ENCODE assay signal across 8 cellular contexts in genomic region chr10:103645141-103646054, GRCh38.
DNase-seq lines count a peak whose midpoint lies in the region; ATAC-seq, FAIRE-seq and TF ChIP-seq lines count a peak whose summit lies in the region.

No MANE protein-coding gene starts in this region.

- H3K27ac Mint-ChIP-seq in nephron progenitor cell: no peak overlapping the region

- peaks cover 5% of the 10 kb centered on the region for H3K27me3 Mint-ChIP-seq in nephron progenitor cell (ENCODE audit: low read depth, poor library complexity)

- no peak overlapping the region for H3K4me3 ChIP-seq in Peyer's patch
- no peak overlapping the region for H3K4me3 ChIP-seq in epithelial cell of esophagus (ENCODE audit: low read length)

- peak overlapping the region in 3 of 4 donors; percentile 8 to 64 (median 63) for H3K27ac ChIP-seq in Peyer's patch

- FAIRE-seq in GM12892 (lab: Jason Lieb, UNC): no peak

- no peaks in the 10 kb centered on the region for H3K9me3 Mint-ChIP-seq in nephron progenitor cell

- TF ChIP-seq CTCF in AG09319 (IDR thresholded peaks at IDR 0.05; ENCODE audit: low read depth, low read length) (no peak), Peyer's patch (IDR thresholded peaks at IDR 0.05) (no peak), epithelial cell of esophagus (IDR thresholded peaks at IDR 0.05; ENCODE audit: insufficient read depth, low read depth, low read length, missing control alignments) (no peak), nephron progenitor cell (IDR thresholded peaks at IDR 0.05) (no peak)

- peaks cover 0 to 32% (median 0%) of the 10 kb centered on the region in 4 donors for H3K4me1 ChIP-seq in Peyer's patch

- H3K36me3 ChIP-seq in Peyer's patch: no peaks in the 10 kb centered on the region

- H3K9me3 ChIP-seq in Peyer's patch: no peaks in the 10 kb centered on the region

- TF ChIP-seq POLR2A in Peyer's patch (IDR thresholded peaks at IDR 0.05) (no peak), GM12892 (IDR thresholded peaks at IDR 0.05; ENCODE audit: low read depth, low read length) (no peak)

- no peak overlapping the region for H3K4me3 Mint-ChIP-seq in nephron progenitor cell

- ATAC-seq in GM21423 (IDR thresholded peaks at IDR 0.05; ENCODE audit: unreplicated experiment): no peak
- no peak for ATAC-seq in HG03139 (IDR thresholded peaks at IDR 0.05; ENCODE audit: unreplicated experiment)

- no peaks in the 10 kb centered on the region for H3K27me3 ChIP-seq in Peyer's patch

- peaks cover 77% of the 10 kb centered on the region for H3K4me1 Mint-ChIP-seq in nephron progenitor cell

- DNase-seq in AG09319 (ENCODE audit: extremely low read depth, low read depth) (peak; percentile 91), Peyer's patch (peak in 1 of 3 donors; percentile 70), epithelial cell of esophagus (ENCODE audit: low read depth) (peak; percentile 79), nephron progenitor cell (peak; percentile 41), GM12892 (ENCODE audit: insufficient read length) (no peak), NCI-H524 treated with DMSO at 0.1 percent for 48 hours (lab: John Stamatoyannopoulos, UW) (no peak)

- peaks cover 31% of the 10 kb centered on the region for H3K36me3 Mint-ChIP-seq in nephron progenitor cell (ENCODE audit: low read depth)

Comparison
In these comparisons a context has a peak if more than half of its experiments do, and no peak if none do; other contexts are left out.
1. DNase-seq: peak in AG09319 (single experiment), epithelial cell of esophagus (single experiment) and nephron progenitor cell (single experiment); none in GM12892 (single experiment) and NCI-H524 treated with DMSO at 0.1 percent for 48 hours (single experiment).